In genomic region chr5:98787131-98787719, GRCh38 we compare ENCODE assay signal across 16 cellular contexts. TPM values are rescaled to one million over a fixed set of nuclear protein-coding genes. Genes with fewer than 3 reads are reported as not detected.
DNase-seq lines count a peak whose midpoint lies in the region; ATAC-seq and TF ChIP-seq lines count a peak whose summit lies in the region.
"Had no signal": no experiment of that assay in that cellular context is flagged by ENCODE, and none has a peak within 500 bp of the region (broad histone marks: within the 10 kb centered on the region; RNA-seq: fewer than 3 reads in every experiment).

No MANE protein-coding gene starts in this region.

- H3K18ac ChIP-seq in mesenchymal stem cell (ENCODE audit: low read depth in 1 of 2, low read length in 2 of 2) = no peak overlapping the region

- H3K27ac ChIP-seq in HEK293 (ENCODE audit: extremely low read depth, low read depth, low read length) (0 out of 2 replicates have a peak overlapping the region, but pooled peaks have one; percentile 13), mesenchymal stem cell (ENCODE audit: low read length, poor library complexity, severe bottlenecking) (peak overlapping the region; percentile 5), stomach (peak overlapping the region; percentile 41 to 70 (median 52)), smooth muscle cell (ENCODE audit: low read depth) (no peak overlapping the region)

- H3K4me2 ChIP-seq in mesenchymal stem cell (ENCODE audit: low read length, poor library complexity, severe bottlenecking) (no peak overlapping the region), smooth muscle cell (no peak overlapping the region)

- peak overlapping the region; percentile 31 for H2AK5ac ChIP-seq in mesenchymal stem cell (ENCODE audit: low read length, severe bottlenecking)

- TF ChIP-seq CTCF in HEK293 (tag by site-specific recombination; IDR thresholded peaks at IDR 0.05) (no peak), stomach (IDR thresholded peaks at IDR 0.05) (no peak), smooth muscle cell (IDR thresholded peaks at IDR 0.05; ENCODE audit: borderline replicate concordance, insufficient read depth, poor library complexity, severe bottlenecking) (no peak)

- H3K9ac ChIP-seq in mesenchymal stem cell (ENCODE audit: low read length) (peak overlapping the region; percentile 33), smooth muscle cell (ENCODE audit: low read depth) (no peak overlapping the region)

- H3K4ac ChIP-seq in mesenchymal stem cell (ENCODE audit: low read depth in 1 of 2, low read length in 2 of 2) = no peak overlapping the region

- H3K27me3 ChIP-seq in mesenchymal stem cell (ENCODE audit: control insufficient read depth in 1 of 2, insufficient read depth in 1 of 2, low read length in 2 of 2) (no peaks in the 10 kb centered on the region), stomach (no peaks in the 10 kb centered on the region), smooth muscle cell (ENCODE audit: low read depth) (no peaks in the 10 kb centered on the region)

- H3F3A ChIP-seq in smooth muscle cell (ENCODE audit: low read depth) = no peaks in the 10 kb centered on the region

- H4K91ac ChIP-seq in mesenchymal stem cell (ENCODE audit: low read length) = no peak overlapping the region

- peaks cover 27% of the 10 kb centered on the region for H3K4me1 ChIP-seq in HEK293 (ENCODE audit: control insufficient read depth, insufficient read depth, low read length)
- H3K4me1 ChIP-seq in mesenchymal stem cell (ENCODE audit: control insufficient read depth, insufficient read depth, low read depth, low read length) = peaks cover 11% of the 10 kb centered on the region
- H3K4me1 ChIP-seq in stomach = peaks cover 60 to 100% (median 82%) of the 10 kb centered on the region in 4 donors
- no peaks in the 10 kb centered on the region for H3K4me1 ChIP-seq in smooth muscle cell (ENCODE audit: low read depth)

- POLR2A ChIA-PET in HEK293 (lab: Yijun Ruan, JAX) = interaction anchor here (1.2 kb wide), 1 partner anchor 10 kb away, joined by 4 read pairs; no protein-coding TSS in a partner anchor

- DNase-seq in cerebellar cortex (ENCODE audit: low spot score) (peak; percentile 35), mesenchymal stem cell (no peak), stomach (no peak), smooth muscle cell (lab: John Stamatoyannopoulos, UW; ENCODE audit: unreplicated experiment) (no peak), DMS114 treated with DMSO at 0.1 percent for 48 hours (lab: John Stamatoyannopoulos, UW; ENCODE audit: unreplicated experiment) (no peak)
- DNase-seq in activated CD4-positive, alpha-beta T cell treated with anti-CD3 and anti-CD28 coated beads, Interleukin-2, amount 50 U/mL, for 48 hours = no peak
- DNase-seq: activated B cell treated with CpG ODN at 0.5 μM for 24 hours; activated CD8-positive, alpha-beta memory T cell treated with anti-CD3 and anti-CD28 coated beads, Interleukin-2, amount 50 U/mL, for 4 hours; activated naive CD8-positive, alpha-beta T cell treated with anti-CD3 and anti-CD28 coated beads for 36 hours; CD8-positive, alpha-beta memory T cell; erythroblast; H7; stimulated activated CD4-positive, alpha-beta T cell treated with anti-CD3 and anti-CD28 coated beads, Interleukin-4, amount 100 ng/mL, for 24 hours; stimulated activated naive CD4-positive, alpha-beta T cell treated with Interleukin-2 at 50 U/mL for 16 hours had no signal

- TF ChIP-seq POLR2A in stomach (IDR thresholded peaks at IDR 0.05) = no peak

- H2BK12ac ChIP-seq in mesenchymal stem cell (ENCODE audit: low read length in 2 of 2) = no peak overlapping the region

- no peak overlapping the region for H3K14ac ChIP-seq in mesenchymal stem cell (ENCODE audit: low read length in 2 of 2)

- peaks cover 41% of the 10 kb centered on the region for H3K79me2 ChIP-seq in smooth muscle cell (ENCODE audit: low read depth)

- H2AFZ ChIP-seq in mesenchymal stem cell (ENCODE audit: low read depth, low read length) = no peak overlapping the region
- H2AFZ ChIP-seq in smooth muscle cell (ENCODE audit: low read depth) = no peak overlapping the region

- H3K4me3 ChIP-seq in HEK293 (ENCODE audit: low read depth, low read length) (no peak overlapping the region), mesenchymal stem cell (ENCODE audit: insufficient read depth in 1 of 2, low read depth in 1 of 2, low read length in 2 of 2) (peak overlapping the region in 1 of 2 experiments; percentile 50), stomach (no peak overlapping the region), smooth muscle cell (no peak overlapping the region)

- H2BK15ac ChIP-seq in mesenchymal stem cell (ENCODE audit: low read depth, poor library complexity, severe bottlenecking) = no peak overlapping the region

- peaks cover 6% of the 10 kb centered on the region for H3K79me1 ChIP-seq in mesenchymal stem cell (replicated peaks; ENCODE audit: low read length, poor library complexity, severe bottlenecking)

- no peak for ATAC-seq in GM21360 (IDR thresholded peaks at IDR 0.05; ENCODE audit: unreplicated experiment)

- no peak overlapping the region for H3K23ac ChIP-seq in mesenchymal stem cell (ENCODE audit: low read length in 2 of 2)

- no peak overlapping the region for H2BK5ac ChIP-seq in mesenchymal stem cell (ENCODE audit: low read depth, low read length, poor library complexity, severe bottlenecking)

- peaks cover 92% of the 10 kb centered on the region for H4K20me1 ChIP-seq in smooth muscle cell (ENCODE audit: low read depth)

- WGBS in mesenchymal stem cell = 90% methylated on average over 4 of the region's 5 CpGs
- WGBS in stomach, 5 donors = 27 to 47% (median 40%) methylated on average over 5 of the region's 5 CpGs
- 87% methylated on average over 5 of the region's 5 CpGs for WGBS in smooth muscle cell (ENCODE audit: low lambda C conversion rate)

- intact Hi-C loops in stomach (cut with DNase I; ENCODE audit: low total_unique reads) = no loop called here

- no peak overlapping the region for H2BK120ac ChIP-seq in mesenchymal stem cell (ENCODE audit: low read depth, low read length)

- CTCF ChIA-PET in HEK293 (lab: Yijun Ruan, JAX) = interaction anchor here (0.5 to 1.0 kb wide), 4 partner anchors 10 to 581 kb away, joined by 3 to 5 read pairs (median 4); no protein-coding TSS in a partner anchor

- no peak for TF ChIP-seq EP300 in stomach (IDR thresholded peaks at IDR 0.05)

- H4K8ac ChIP-seq in mesenchymal stem cell (ENCODE audit: low read length) = peak overlapping the region; percentile 29

- H3K9me3 ChIP-seq in HEK293 (ENCODE audit: control insufficient read depth, insufficient read depth, low read depth, low read length) (no peaks in the 10 kb centered on the region), mesenchymal stem cell (ENCODE audit: control insufficient read depth, low read length) (no peaks in the 10 kb centered on the region), stomach (no peaks in the 10 kb centered on the region), smooth muscle cell (replicated peaks; ENCODE audit: low read depth) (no peaks in the 10 kb centered on the region)

- H3K36me3 ChIP-seq in HEK293 (ENCODE audit: control insufficient read depth in 2 of 2, insufficient read depth in 1 of 2, low read length in 2 of 2) (peaks cover 11 to 39% of the 10 kb centered on the region in 2 experiments; a peak in 2 of 3 replicates), mesenchymal stem cell (ENCODE audit: control insufficient read depth in 1 of 2, insufficient read depth in 2 of 2, low read depth in 1 of 2, low read length in 2 of 2) (peaks cover 24 to 96% of the 10 kb centered on the region in 2 experiments), stomach (peaks cover 3 to 19% (median 10%) of the 10 kb centered on the region in 4 donors), smooth muscle cell (ENCODE audit: low read depth) (no peaks in the 10 kb centered on the region)

TF ChIP-seq in HEK293, 187 proteins besides CTCF, POLR2A, EP300 and RAD21 (continues in another document):
- TF ChIP-seq WT1 (tag by site-specific recombination; IDR thresholded peaks at IDR 0.05) = no peak

RNA-seq across cellular contexts. Expression of gene RGMB, which starts 13.8 kb away (rescaled TPM):
- polyA plus RNA-seq in mesenchymal stem cell (2013, experiment 1 of 2) = 15.4 TPM
- 15.8 TPM for polyA plus RNA-seq in mesenchymal stem cell (2013, experiment 2 of 2)
- total RNA-seq in stomach = 100 to 1,000 TPM in 1 of 5 donors, 10 to 100 TPM in 4; 48.3 to 215 (median 79.9) TPM
- polyA plus RNA-seq in stomach = 10 to 100 TPM in 2 of 3 donors, 1 to 10 TPM in 1; 8.4 to 14.2 (median 13.7) TPM
- 6.2 and 11.2 TPM in 2 replicates for total RNA-seq in smooth muscle cell
- 5.7 and 8.0 TPM in 2 replicates for polyA plus RNA-seq in smooth muscle cell
